Comparison of ENCODE assay signal across 10 cellular contexts in genomic region chr1:184483101-184483813, GRCh38.
DNase-seq lines count a peak whose midpoint lies in the region; ATAC-seq and TF ChIP-seq lines count a peak whose summit lies in the region.
"Had no signal": no experiment of that assay in that cellular context is flagged by ENCODE, and none has a peak within 500 bp of the region (broad histone marks: within the 10 kb centered on the region; RNA-seq: fewer than 3 reads in every experiment).

No MANE protein-coding gene starts in this region.

- H3K79me2 ChIP-seq in MM.1S (ENCODE audit: low read length) = peaks cover 37% of the 10 kb centered on the region

- H3K27ac ChIP-seq in MM.1S (ENCODE audit: low read length) = peak overlapping the region; percentile 3; the same call in 1 of the 2 replicates

- no peaks in the 10 kb centered on the region for H3F3A ChIP-seq in MM.1S (ENCODE audit: insufficient read depth, low read length)

- peaks cover 28% of the 10 kb centered on the region for H3K4me1 ChIP-seq in MM.1S (ENCODE audit: low read length)

- in situ Hi-C loops in GM13977 (cut with MboI; ENCODE audit: low pct_unique_long_range_greater_than_20kb, low sequenced_read_pairs, unreplicated experiment) = no loop called here

- H3K9me2 ChIP-seq in MM.1S (replicated peaks; ENCODE audit: insufficient read depth, low read length) = no peaks in the 10 kb centered on the region

- peak; percentile 32 for TF ChIP-seq CTCF in AG10803 (conservative IDR thresholded peaks at IDR 0.05; ENCODE audit: low read length)
- TF ChIP-seq CTCF in MM.1S (IDR thresholded peaks at IDR 0.05; ENCODE audit: low read length) = no peak
- TF ChIP-seq CTCF in epithelial cell of esophagus (IDR thresholded peaks at IDR 0.05; ENCODE audit: insufficient read depth, low read depth, low read length, missing control alignments) = no peak
- no peak for TF ChIP-seq CTCF in GM13977 (IDR thresholded peaks at IDR 0.05; ENCODE audit: extremely low read depth, insufficient read depth, missing control alignments)
- TF ChIP-seq CTCF in GM20000 (IDR thresholded peaks at IDR 0.05; ENCODE audit: extremely low read depth, missing control alignments) = no peak

- H3K9ac ChIP-seq in MM.1S (ENCODE audit: low read length) = no peak overlapping the region

- H4K20me1 ChIP-seq in MM.1S (ENCODE audit: insufficient read depth, low read length) = no peaks in the 10 kb centered on the region

- H3K9me3 ChIP-seq in MM.1S (replicated peaks; ENCODE audit: insufficient read depth, low read length) = no peaks in the 10 kb centered on the region

- no peak overlapping the region for H2AFZ ChIP-seq in MM.1S (ENCODE audit: low read length)

- ATAC-seq in HG03108 (IDR thresholded peaks at IDR 0.05; ENCODE audit: unreplicated experiment) (no peak), HG02885 (IDR thresholded peaks at IDR 0.05; ENCODE audit: poor library complexity, unreplicated experiment) (no peak)
- ATAC-seq: T-helper 17 cell had no signal

- H3K4me2 ChIP-seq in MM.1S (ENCODE audit: low read depth, low read length) = 0 out of 2 replicates have a peak overlapping the region, but pooled peaks have one; percentile 15

- no peaks in the 10 kb centered on the region for H3K36me3 ChIP-seq in MM.1S (replicated peaks; ENCODE audit: insufficient read depth, low read length)

- no peaks in the 10 kb centered on the region for H3K27me3 ChIP-seq in MM.1S (replicated peaks; ENCODE audit: insufficient read depth, low read length)

- H3K4me3 ChIP-seq in AG10803 (ENCODE audit: low read length) (no peak overlapping the region), MM.1S (ENCODE audit: low read length) (no peak overlapping the region), epithelial cell of esophagus (ENCODE audit: low read length) (no peak overlapping the region)

- peak; percentile 78 for DNase-seq in AG10803 (ENCODE audit: low read depth)
- DNase-seq in MM.1S = peak; percentile 57
- DNase-seq in epithelial cell of esophagus (ENCODE audit: low read depth) = peak; percentile 15
- DNase-seq in myocyte (ENCODE audit: low read depth) = peak; percentile 93
- DNase-seq in GM13977 (ENCODE audit: low spot score) = no peak
- DNase-seq in GM20000 (ENCODE audit: low spot score) = no peak
- DNase-seq: amygdala, T-helper 17 cell had no signal

Comparison
In these comparisons a context has a peak if more than half of its experiments do, and no peak if none do; other contexts are left out.
1. DNase-seq: peak in AG10803 (single experiment), MM.1S (single experiment), epithelial cell of esophagus (single experiment) and myocyte (single experiment); none in GM13977 (single experiment) and GM20000 (single experiment).